16 cellular contexts compared by ENCODE assay signal in the genomic region with DNA sequence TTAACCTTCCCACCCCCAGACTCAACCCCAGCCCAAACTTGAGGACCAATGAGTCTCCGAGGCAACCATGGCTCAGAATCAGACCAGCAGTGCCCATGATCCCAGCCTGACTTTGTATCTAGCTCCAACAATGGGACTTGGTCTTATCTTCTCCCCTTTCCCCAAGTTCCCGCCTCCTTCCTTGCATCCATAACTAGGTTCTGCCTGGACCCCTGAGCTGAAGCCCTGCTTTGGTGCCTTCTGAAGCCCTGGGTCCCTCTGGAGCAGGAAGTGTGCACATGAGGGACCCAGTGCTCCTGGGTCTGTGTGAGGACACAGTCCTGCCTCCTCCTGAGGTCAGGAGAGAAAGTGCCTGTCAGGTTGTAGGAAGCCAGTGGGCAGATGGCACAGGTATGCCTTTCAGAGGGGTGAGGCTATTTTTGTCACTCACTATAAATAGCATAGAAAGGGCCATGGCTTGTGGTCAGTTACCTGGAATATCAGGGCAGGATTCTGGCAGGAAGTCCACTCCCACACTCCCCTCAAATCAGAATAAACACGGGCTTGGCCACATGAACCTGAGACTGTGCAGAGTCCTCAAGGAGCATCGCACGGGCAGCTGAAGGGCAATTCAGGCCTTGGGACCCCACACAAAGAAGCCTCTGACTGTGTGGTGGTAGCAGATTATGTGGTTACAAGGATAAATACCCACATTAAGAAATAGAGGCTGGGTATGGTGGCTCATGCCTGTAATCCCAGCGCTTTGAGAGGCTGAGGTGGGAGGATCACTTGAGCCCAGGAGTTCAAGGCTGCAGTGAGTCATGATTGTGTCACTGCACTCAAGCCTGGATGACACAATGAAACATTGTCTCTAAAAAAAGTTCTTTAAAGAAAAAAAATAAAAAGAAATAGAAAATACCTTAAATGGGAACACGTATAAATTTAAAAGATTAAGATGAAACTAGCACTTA. TPM values are rescaled to one million over a fixed set of nuclear protein-coding genes. Genes with fewer than 3 reads are reported as not detected.
A peak's percentile ranks its signal among the peaks of the same experiment; 100 is the strongest.
DNase-seq lines count a peak whose midpoint lies in the region; TF ChIP-seq lines count a peak whose summit lies in the region.
"Had no signal": no experiment of that assay in that cellular context is flagged by ENCODE, and none has a peak within 500 bp of the region (broad histone marks: within the 10 kb centered on the region; RNA-seq: fewer than 3 reads in every experiment).

No MANE protein-coding gene starts in this region.

- BruUV-seq in mammary epithelial cell (replicated peaks; lab: Mats Ljungman, UMichigan), result no TSS peak

- in situ Hi-C loops in mammary epithelial cell (cut with MboI; ENCODE audit: low sequenced_read_pairs in 2 of 2), result no loop called here

- H3K36me3 ChIP-seq in mammary epithelial cell (ENCODE audit: insufficient read depth, low read length) (no peaks in the 10 kb centered on the region), ascending aorta (no peaks in the 10 kb centered on the region)

- no peaks in the 10 kb centered on the region for H3K79me2 ChIP-seq in mammary epithelial cell (ENCODE audit: insufficient read depth, low read length)

- no peak for TF ChIP-seq CTCF in mammary epithelial cell (conservative IDR thresholded peaks at IDR 0.05 in 1 of 2, IDR thresholded peaks at IDR 0.05 in 1 of 2; ENCODE audit: extremely low read depth in 1 of 2, insufficient read depth in 1 of 2, low read depth in 1 of 2, low read length in 2 of 2)
- no peak for TF ChIP-seq CTCF in ascending aorta (IDR thresholded peaks at IDR 0.05)

- DNase-seq in GM04504 (ENCODE audit: low read depth) (peak; percentile 10), NCI-H226 (peak; percentile 42), mammary epithelial cell (peak; percentile 85), kidney tubule cell (ENCODE audit: low spot score) (peak; percentile 75), ascending aorta (ENCODE audit: low spot score in 2 of 2) (no peak), NCI-H1092 treated with DMSO at 0.1 percent for 48 hours (lab: John Stamatoyannopoulos, UW) (no peak), NCI-H146 (lab: John Stamatoyannopoulos, UW) (no peak), HEK293T (ENCODE audit: extremely low spot score) (no peak)
- DNase-seq: activated CD8-positive, alpha-beta memory T cell treated with anti-CD3 and anti-CD28 coated beads for 24 hours; CD8-positive, alpha-beta T cell; dorsolateral prefrontal cortex; hippocampal formation; NCI-H1930; occipital lobe; stimulated activated CD4-positive, alpha-beta T cell treated with anti-CD3 and anti-CD28 coated beads, Interleukin-1b, Interleukin-23, amount 100 ng/mL, for 48 hours had no signal

- H3K4me3 ChIP-seq in mammary epithelial cell (replicated peaks in 1 of 3; ENCODE audit: insufficient read depth in 1 of 3, low read depth in 2 of 3, low read length in 3 of 3), result no peak overlapping the region
- H3K4me3 ChIP-seq in ascending aorta, result no peak overlapping the region
- H3K4me3 ChIP-seq: dorsolateral prefrontal cortex, lung had no signal

- H3K27me3 ChIP-seq in mammary epithelial cell (ENCODE audit: insufficient read depth, low read length), result no peaks in the 10 kb centered on the region
- no peaks in the 10 kb centered on the region for H3K27me3 ChIP-seq in ascending aorta

- intact Hi-C loops in mammary epithelial cell (cut with micrococcal nuclease) (no loop called here), ascending aorta (cut with DNase I) (no loop called here)

- H4K20me1 ChIP-seq in mammary epithelial cell (ENCODE audit: insufficient read depth, low read length), result no peaks in the 10 kb centered on the region

- H3K9ac ChIP-seq in mammary epithelial cell (ENCODE audit: insufficient read depth, low read length), result no peak overlapping the region

- H3K4me1 ChIP-seq in mammary epithelial cell (ENCODE audit: insufficient read depth, low read length) (peaks cover 10% of the 10 kb centered on the region), ascending aorta (no peaks in the 10 kb centered on the region)

- H3K4me2 ChIP-seq in mammary epithelial cell (ENCODE audit: insufficient read depth, low read depth, low read length), result peak overlapping the region; percentile 53

- no peaks in the 10 kb centered on the region for H3K9me3 ChIP-seq in mammary epithelial cell (replicated peaks; ENCODE audit: insufficient read depth, low read length)
- H3K9me3 ChIP-seq in ascending aorta, result no peaks in the 10 kb centered on the region

- POLR2A ChIA-PET in HEK293T (lab: Yijun Ruan, JAX), result no interaction called here

- CTCF ChIA-PET in mammary epithelial cell (lab: Charles Lee; ENCODE audit: low non-redundant PET) (no interaction called here), HEK293T (lab: Yijun Ruan, JAX) (no interaction called here)

- dilution Hi-C loops in mammary epithelial cell (cut with HindIII; ENCODE audit: low sequenced_read_pairs), result no loop called here

- WGBS in mammary epithelial cell (ENCODE audit: low coverage, missing lambda C conversion rate), result 27% methylated on average over 7 of the region's 7 CpGs

- H2AFZ ChIP-seq in mammary epithelial cell (ENCODE audit: low read depth, low read length), result peak overlapping the region; percentile 40

- H3K27ac ChIP-seq in mammary epithelial cell (ENCODE audit: insufficient read depth, low read depth, low read length), result peak overlapping the region; percentile 25
- H3K27ac ChIP-seq in ascending aorta, result no peak overlapping the region
- H3K27ac ChIP-seq: dorsolateral prefrontal cortex had no signal

TF ChIP-seq in HEK293T, 16 proteins besides CTCF, POLR2A, EP300 and RAD21:
- TF ChIP-seq SP1 (IDR thresholded peaks at IDR 0.05), result no peak
- no peak for TF ChIP-seq SUZ12 (IDR thresholded peaks at IDR 0.05)
- TF ChIP-seq L3MBTL2 (conservative IDR thresholded peaks at IDR 0.05), result no peak

RNA-seq across cellular contexts. Expression of a gene that starts 27.4 kb away (rescaled TPM):
- total RNA-seq in mammary epithelial cell, result 100 to 1,000 TPM; 101 to 163 TPM
- polyA plus RNA-seq in mammary epithelial cell, result 59.9 TPM
- polyA minus RNA-seq in mammary epithelial cell, result 29.8 TPM
- 85.0 TPM for total RNA-seq in ascending aorta

Comparison
In these comparisons a context has a peak if more than half of its experiments do, and no peak if none do; other contexts are left out.
1. DNase-seq: peak in GM04504 (single experiment), NCI-H226 (single experiment), mammary epithelial cell (single experiment) and kidney tubule cell (single experiment); none in ascending aorta (0 of 2), NCI-H1092 treated with DMSO at 0.1 percent for 48 hours (single experiment), NCI-H146 (single experiment) and HEK293T (single experiment).